In genomic region chr9:4306066-4306787, GRCh38 we compare ENCODE assay signal across 12 cellular contexts. TPM values are rescaled to one million over a fixed set of nuclear protein-coding genes. Genes with fewer than 3 reads are reported as not detected.
DNase-seq lines count a peak whose midpoint lies in the region; ATAC-seq and TF ChIP-seq lines count a peak whose summit lies in the region.
"Had no signal": no experiment of that assay in that cellular context is flagged by ENCODE, and none has a peak within 500 bp of the region (broad histone marks: within the 10 kb centered on the region; RNA-seq: fewer than 3 reads in every experiment).

No MANE protein-coding gene starts in this region.

- H3K4me3 Mint-ChIP-seq in activated T-helper 2 cell treated with anti-CD3 and anti-CD28 coated beads, Interferon-gamma antibody, Interleukin-2, Interleukin-4, amounts not matched to agents 10 μg/mL and 5 μg/mL and 100 μg/mL, durations not matched to agents 14 hours and 24 hours and 36 hours (ENCODE audit: low read depth), result no peak overlapping the region
- H3K4me3 Mint-ChIP-seq: activated naive CD8-positive, alpha-beta T cell treated with anti-CD3 and anti-CD28 coated beads, Interleukin-2, amount 10 ng/mL, durations not matched to agents 7 days and 5 days; natural killer cell treated with Interleukin-12 subunit alpha and Interleukin-12 subunit beta and Interleukin-15 and Interleukin-18, amount 100 ng/mL, for 72 hours had no signal

- H3K36me3 Mint-ChIP-seq in activated T-helper 2 cell treated with anti-CD3 and anti-CD28 coated beads, Interferon-gamma antibody, Interleukin-2, Interleukin-4, amounts not matched to agents 10 μg/mL and 5 μg/mL and 100 μg/mL, durations not matched to agents 14 hours and 24 hours and 36 hours (ENCODE audit: low read depth), result no peaks in the 10 kb centered on the region
- H3K36me3 Mint-ChIP-seq: activated naive CD8-positive, alpha-beta T cell treated with anti-CD3 and anti-CD28 coated beads, Interleukin-2, amount 10 ng/mL, durations not matched to agents 7 days and 5 days; natural killer cell treated with Interleukin-12 subunit alpha and Interleukin-12 subunit beta and Interleukin-15 and Interleukin-18, amount 100 ng/mL, for 72 hours had no signal

- no peak overlapping the region for H3K4me3 ChIP-seq in upper lobe of right lung

- DNase-seq in stimulated activated CD4-positive, alpha-beta T cell treated with anti-CD3 and anti-CD28 coated beads, Interleukin-12 subunit alpha, Interleukin-12 subunit beta, amount 100 ng/mL, for 24 hours (ENCODE audit: low read depth in 2 of 2), result peak; percentile 17 to 25
- DNase-seq in stimulated activated CD4-positive, alpha-beta T cell treated with anti-CD3 and anti-CD28 coated beads, Interleukin-4, amount 100 ng/mL, for 1 hour, result no peak
- DNase-seq in activated T-helper 2 cell treated with anti-CD3 and anti-CD28 coated beads, Interferon-gamma antibody, Interleukin-2, Interleukin-4, amounts not matched to agents 10 μg/mL and 5 μg/mL and 100 μg/mL, durations not matched to agents 14 hours and 24 hours and 36 hours (ENCODE audit: low spot score), result no peak
- DNase-seq in left kidney (ENCODE audit: low read depth, low spot score) (peak; percentile 21), upper lobe of right lung (no peak), NCI-H1105 treated with DMSO at 0.1 percent for 48 hours (lab: John Stamatoyannopoulos, UW) (no peak), retina (no peak)
- DNase-seq: activated naive CD8-positive, alpha-beta T cell treated with anti-CD3 and anti-CD28 coated beads, Interleukin-2, amount 10 ng/mL, durations not matched to agents 7 days and 5 days; NCI-H146 had no signal

- no peaks in the 10 kb centered on the region for H3K9me3 ChIP-seq in upper lobe of right lung

- H3K4me1 ChIP-seq in upper lobe of right lung, result peaks cover 7% of the 10 kb centered on the region

- H3K9me3 Mint-ChIP-seq in activated T-helper 2 cell treated with anti-CD3 and anti-CD28 coated beads, Interferon-gamma antibody, Interleukin-2, Interleukin-4, amounts not matched to agents 10 μg/mL and 5 μg/mL and 100 μg/mL, durations not matched to agents 14 hours and 24 hours and 36 hours, result no peaks in the 10 kb centered on the region
- H3K9me3 Mint-ChIP-seq: activated naive CD8-positive, alpha-beta T cell treated with anti-CD3 and anti-CD28 coated beads, Interleukin-2, amount 10 ng/mL, durations not matched to agents 7 days and 5 days; natural killer cell treated with Interleukin-12 subunit alpha and Interleukin-12 subunit beta and Interleukin-15 and Interleukin-18, amount 100 ng/mL, for 72 hours had no signal

- peak overlapping the region; percentile 71 for H3K27ac Mint-ChIP-seq in activated T-helper 2 cell treated with anti-CD3 and anti-CD28 coated beads, Interferon-gamma antibody, Interleukin-2, Interleukin-4, amounts not matched to agents 10 μg/mL and 5 μg/mL and 100 μg/mL, durations not matched to agents 14 hours and 24 hours and 36 hours
- H3K27ac Mint-ChIP-seq: activated naive CD8-positive, alpha-beta T cell treated with anti-CD3 and anti-CD28 coated beads, Interleukin-2, amount 10 ng/mL, durations not matched to agents 7 days and 5 days; natural killer cell treated with Interleukin-12 subunit alpha and Interleukin-12 subunit beta and Interleukin-15 and Interleukin-18, amount 100 ng/mL, for 72 hours had no signal

- H3K4me1 Mint-ChIP-seq in activated T-helper 2 cell treated with anti-CD3 and anti-CD28 coated beads, Interferon-gamma antibody, Interleukin-2, Interleukin-4, amounts not matched to agents 10 μg/mL and 5 μg/mL and 100 μg/mL, durations not matched to agents 14 hours and 24 hours and 36 hours (ENCODE audit: low read depth), result peaks cover 52% of the 10 kb centered on the region

- no peak for TF ChIP-seq CTCF in upper lobe of right lung (IDR thresholded peaks at IDR 0.05)

- peak overlapping the region; percentile 11 for H3K27ac ChIP-seq in upper lobe of right lung
- H3K27ac ChIP-seq: C4-2B had no signal

- intact Hi-C loops in activated T-helper 2 cell treated with anti-CD3 and anti-CD28 coated beads, Interferon-gamma antibody, Interleukin-2, Interleukin-4, amounts not matched to agents 10 μg/mL and 5 μg/mL and 100 μg/mL, durations not matched to agents 14 hours and 24 hours and 36 hours (cut with micrococcal nuclease), result loop anchor here (1.0 to 10.0 kb wide), 7 partner anchors 8 to 1451 kb away; partner anchors contain the start of genes CDC37L1, PLGRKT and SLC1A1
- intact Hi-C loops in upper lobe of right lung (cut with DNase I), result no loop called here

- peaks cover 13% of the 10 kb centered on the region for H3K27me3 Mint-ChIP-seq in activated T-helper 2 cell treated with anti-CD3 and anti-CD28 coated beads, Interferon-gamma antibody, Interleukin-2, Interleukin-4, amounts not matched to agents 10 μg/mL and 5 μg/mL and 100 μg/mL, durations not matched to agents 14 hours and 24 hours and 36 hours (ENCODE audit: low read depth)

- ATAC-seq in upper lobe of right lung (peak; percentile 61), HG02798 (IDR thresholded peaks at IDR 0.05; ENCODE audit: poor library complexity, unreplicated experiment) (no peak)
- ATAC-seq: natural killer cell treated with Interleukin-12 subunit alpha and Interleukin-12 subunit beta and Interleukin-15 and Interleukin-18, amount 100 ng/mL, for 72 hours had no signal

- no peaks in the 10 kb centered on the region for H3K27me3 ChIP-seq in upper lobe of right lung

- H3K36me3 ChIP-seq in upper lobe of right lung, result no peaks in the 10 kb centered on the region

RNA-seq across cellular contexts. Expression of gene GLIS3, which starts 6.4 kb away (rescaled TPM):
- 2.6 and 2.8 TPM in 2 replicates for total RNA-seq in activated T-helper 2 cell treated with anti-CD3 and anti-CD28 coated beads, Interferon-gamma antibody, Interleukin-2, Interleukin-4, amounts not matched to agents 10 μg/mL and 5 μg/mL and 100 μg/mL, durations not matched to agents 14 hours and 24 hours and 36 hours
- total RNA-seq in upper lobe of right lung, result 24.1 TPM

Comparison
In these comparisons a context has a peak if more than half of its experiments do, and no peak if none do; other contexts are left out.
1. DNase-seq: peak in stimulated activated CD4-positive, alpha-beta T cell treated with anti-CD3 and anti-CD28 coated beads, Interleukin-12 subunit alpha, Interleukin-12 subunit beta, amount 100 ng/mL, for 24 hours (2 of 2) and left kidney (single experiment); none in stimulated activated CD4-positive, alpha-beta T cell treated with anti-CD3 and anti-CD28 coated beads, Interleukin-4, amount 100 ng/mL, for 1 hour (single experiment), activated T-helper 2 cell treated with anti-CD3 and anti-CD28 coated beads, Interferon-gamma antibody, Interleukin-2, Interleukin-4, amounts not matched to agents 10 μg/mL and 5 μg/mL and 100 μg/mL, durations not matched to agents 14 hours and 24 hours and 36 hours (single experiment), upper lobe of right lung (single experiment), NCI-H1105 treated with DMSO at 0.1 percent for 48 hours (single experiment) and retina (single experiment).